In genomic region chr2:121824264-121824663, GRCh38 we compare ENCODE assay signal across 24 cellular contexts.
"Had no signal": no experiment of that assay in that cellular context is flagged by ENCODE, and none has a peak within 500 bp of the region (broad histone marks: within the 10 kb centered on the region; RNA-seq: fewer than 3 reads in every experiment).

No MANE protein-coding gene starts in this region.

- H3K4me3 ChIP-seq: coronary artery, dorsolateral prefrontal cortex, esophagus squamous epithelium, gastrocnemius medialis, heart right ventricle, left lung, lower lobe of right lung, mucosa of descending colon had no signal

- H3K9me3 ChIP-seq: esophagus squamous epithelium, gastrocnemius medialis, lower lobe of right lung, mucosa of descending colon had no signal

- DNase-seq: dermis blood vessel endothelial cell; dorsolateral prefrontal cortex; effector CD4-positive, alpha-beta T cell; effector memory CD4-positive, alpha-beta T cell; erythroblast; esophagus squamous epithelium; foreskin fibroblast; foreskin melanocyte; gastrocnemius medialis; glutamatergic neuron; head of caudate nucleus; heart right ventricle; hippocampal formation; left cardiac atrium; left lung; left ventricle myocardium superior; lower lobe of right lung; mesenchymal stem cell; mucosa of descending colon; naive B cell had no signal

- H3K4me1 Mint-ChIP-seq: mesothelial cell of epicardium had no signal

- ATAC-seq: esophagus mucosa, gastrocnemius medialis, heart right ventricle, left cardiac atrium, left ventricle myocardium superior had no signal

- H3K36me3 Mint-ChIP-seq: mesothelial cell of epicardium, naive B cell had no signal

- H3K27ac ChIP-seq: coronary artery, dorsolateral prefrontal cortex, epithelial cell of prostate, esophagus squamous epithelium, gastrocnemius medialis, heart right ventricle, left lung, lower lobe of right lung had no signal

- H3K4me1 ChIP-seq: esophagus squamous epithelium, gastrocnemius medialis, heart right ventricle, left lung, lower lobe of right lung had no signal

- H3K4me3 Mint-ChIP-seq: mesothelial cell of epicardium, naive B cell had no signal

- H3K27ac Mint-ChIP-seq: mesothelial cell of epicardium, naive B cell had no signal

- H3K27me3 ChIP-seq: esophagus squamous epithelium, gastrocnemius medialis, heart right ventricle, left lung had no signal

- H3K36me3 ChIP-seq: esophagus squamous epithelium, gastrocnemius medialis, heart right ventricle, left lung, lower lobe of right lung had no signal
